Comparison of ENCODE assay signal across 8 cellular contexts in genomic region chr1:23542940-23543339, GRCh38. TPM values are rescaled to one million over a fixed set of nuclear protein-coding genes. Genes with fewer than 3 reads are reported as not detected.
DNase-seq lines count a peak whose midpoint lies in the region; ATAC-seq and TF ChIP-seq lines count a peak whose summit lies in the region.
"Not testable (repeated sequence)": the region's sequence is repeated elsewhere in the genome, so short reads cannot be mapped to it uniquely, and the experiment has no call there.

No MANE protein-coding gene starts in this region.

- not testable (repeated sequence) for H3K36me3 ChIP-seq in BLaER1 treated with 17β-estradiol and CSF1 and Interleukin-3, amounts not matched to agents 10 nM and 100 nM; GM23338 (ENCODE audit: insufficient read depth); thyroid gland

- not testable (repeated sequence) for H3K27ac Mint-ChIP-seq in GM23338
- peak overlapping the region; percentile 41 for H3K27ac Mint-ChIP-seq in progenitor cell of endocrine pancreas

- H3K79me2 ChIP-seq in GM23338 (replicated peaks; ENCODE audit: insufficient read depth), result not testable (repeated sequence)

- H3K4me1 ChIP-seq in BLaER1 treated with 17β-estradiol and CSF1 and Interleukin-3, amounts not matched to agents 10 nM and 100 nM, result peaks cover 9 to 77% (median 58%) of the 10 kb centered on the region in 10 experiments
- H3K4me1 ChIP-seq in GM23338 (ENCODE audit: insufficient read depth), result not testable (repeated sequence)
- H3K4me1 ChIP-seq in thyroid gland, result peaks cover 6 to 35% of the 10 kb centered on the region in 2 donors

- not testable (repeated sequence) for H4K20me1 ChIP-seq in BLaER1 treated with 17β-estradiol and CSF1 and Interleukin-3, amounts not matched to agents 10 nM and 100 nM; GM23338 (replicated peaks; ENCODE audit: insufficient read depth)

- H3K4me1 Mint-ChIP-seq in GM23338, result peaks cover 15% of the 10 kb centered on the region
- H3K4me1 Mint-ChIP-seq in progenitor cell of endocrine pancreas (ENCODE audit: low read depth), result peaks cover 13% of the 10 kb centered on the region

- peak overlapping the region in 7 of 11 experiments; percentile 14 to 56 (median 39); a peak in 11 of 22 replicates for H3K4me2 ChIP-seq in BLaER1 treated with 17β-estradiol and CSF1 and Interleukin-3, amounts not matched to agents 10 nM and 100 nM
- H3K4me2 ChIP-seq in GM23338, result not testable (repeated sequence)

- H3K27ac ChIP-seq in BLaER1 treated with 17β-estradiol and CSF1 and Interleukin-3, amounts not matched to agents 10 nM and 100 nM; GM23338 (ENCODE audit: low read depth): not testable (repeated sequence)
- H3K27ac ChIP-seq in thyroid gland, result peak overlapping the region; percentile 24 to 68 (median 43)

- peak overlapping the region in 3 of 11 experiments; percentile 19 to 41 (median 25); a peak in 1 of 22 replicates for H3K9ac ChIP-seq in BLaER1 treated with 17β-estradiol and CSF1 and Interleukin-3, amounts not matched to agents 10 nM and 100 nM

- TF ChIP-seq RAD21 in Ishikawa (IDR thresholded peaks at IDR 0.05; ENCODE audit: low read depth), result not testable (repeated sequence)

- 38 to 51% methylated on average over 5 of the region's 5 CpGs for whole genome bisulfite sequencing in thyroid gland, 2 donors

- H3K9me2 ChIP-seq in GM23338 (ENCODE audit: insufficient read depth), result not testable (repeated sequence)

- not testable (repeated sequence) for ATAC-seq in GM23338

- peak; percentile 43 for DNase-seq in DMS79 (lab: John Stamatoyannopoulos, UW)
- not testable (repeated sequence) for DNase-seq in GM23338 (ENCODE audit: low spot score); progenitor cell of endocrine pancreas (ENCODE audit: low spot score, unreplicated experiment)
- peak; percentile 22 for DNase-seq in kidney glomerular epithelial cell (lab: John Stamatoyannopoulos, UW)
- DNase-seq in left kidney (ENCODE audit: low read depth, low spot score), result peak; percentile 78
- DNase-seq in thyroid gland, result peak; percentile 76 to 80

- H3K9me3 ChIP-seq in BLaER1 treated with 17β-estradiol and CSF1 and Interleukin-3, amounts not matched to agents 10 nM and 100 nM (replicated peaks in 1 of 11); thyroid gland: not testable (repeated sequence)

- peaks cover 12% of the 10 kb centered on the region for H3K27me3 Mint-ChIP-seq in GM23338 (ENCODE audit: insufficient read depth, low read depth, poor library complexity)
- not testable (repeated sequence) for H3K27me3 Mint-ChIP-seq in progenitor cell of endocrine pancreas

- not testable (repeated sequence) for TF ChIP-seq POLR2A in thyroid gland (IDR thresholded peaks at IDR 0.05)

- not testable (repeated sequence) for H3K9me3 Mint-ChIP-seq in GM23338; progenitor cell of endocrine pancreas (ENCODE audit: low read depth)

- not testable (repeated sequence) for H3K36me3 Mint-ChIP-seq in GM23338 (ENCODE audit: low read depth); progenitor cell of endocrine pancreas (ENCODE audit: insufficient read depth)

- H3K4me3 ChIP-seq in BLaER1 treated with 17β-estradiol and CSF1 and Interleukin-3, amounts not matched to agents 10 nM and 100 nM; GM23338; thyroid gland (replicated peaks in 1 of 3): not testable (repeated sequence)

- not testable (repeated sequence) for H3K4me3 Mint-ChIP-seq in GM23338; progenitor cell of endocrine pancreas (ENCODE audit: low read depth)

- H2AFZ ChIP-seq in GM23338, result peak overlapping the region; percentile 38; the same call in 1 of the 2 replicates

- not testable (repeated sequence) for H3F3A ChIP-seq in GM23338 (replicated peaks; ENCODE audit: low read depth)

- H3K27me3 ChIP-seq in BLaER1 treated with 17β-estradiol and CSF1 and Interleukin-3, amounts not matched to agents 10 nM and 100 nM; GM23338 (ENCODE audit: insufficient read depth); thyroid gland: not testable (repeated sequence)

- intact Hi-C loops in thyroid gland (cut with DNase I), result not testable (repeated sequence)

- TF ChIP-seq EP300 in Ishikawa (IDR thresholded peaks at IDR 0.05; ENCODE audit: borderline replicate concordance), result 0 out of 2 replicates have a peak, but pooled peaks have one; percentile 31

- TF ChIP-seq CTCF in GM23338 (conservative IDR thresholded peaks at IDR 0.05; ENCODE audit: low read depth in 2 of 2); progenitor cell of endocrine pancreas (IDR thresholded peaks at IDR 0.05; ENCODE audit: unreplicated experiment); thyroid gland (IDR thresholded peaks at IDR 0.05): not testable (repeated sequence)

TF ChIP-seq in Ishikawa, 13 proteins besides CTCF, POLR2A, EP300 and RAD21:
- TF ChIP-seq CEBPB (IDR thresholded peaks at IDR 0.05) (peak; percentile 9; the same call in 1 of the 2 replicates), TEAD4 (IDR thresholded peaks at IDR 0.05) (peak; percentile 82), TCF12 (IDR thresholded peaks at IDR 0.05; ENCODE audit: low read depth) (peak; percentile 35; the same call in 1 of the 2 replicates), NFIC (IDR thresholded peaks at IDR 0.05) (peak; percentile 61)

RNA-seq across cellular contexts. Expression of gene E2F2, which starts 11.9 kb away (rescaled TPM):
- 2.6 and 3.4 TPM in 2 replicates for total RNA-seq in GM23338 (2014; rRNA removed; shearing (Covaris generic))
- polyA plus RNA-seq in GM23338 (2016; fragmentation: Nextera tagmentation; extraction: Ambion mirVana), result 0.78 and 1.6 TPM in 2 replicates
- total RNA-seq in progenitor cell of endocrine pancreas, result 7.8 and 9.7 TPM in 2 replicates
- total RNA-seq in thyroid gland, result under 1 TPM in 3 of 4 donors, not detected in 1; 0.10 to 0.27 (median 0.17) TPM

RNA-seq across cellular contexts. Expression of gene ID3, which starts 16.4 kb away (rescaled TPM):
- 153 and 164 TPM in 2 replicates for total RNA-seq in GM23338 (2014; rRNA removed; shearing (Covaris generic))
- polyA plus RNA-seq in GM23338 (2016; fragmentation: Nextera tagmentation; extraction: Ambion mirVana), result 330 and 345 TPM in 2 replicates
- total RNA-seq in progenitor cell of endocrine pancreas, result 420 and 434 TPM in 2 replicates
- 100 to 1,000 TPM; 279 to 388 (median 343) TPM for total RNA-seq in thyroid gland

RNA-seq across cellular contexts. Expression of gene ASAP3, which starts 59.0 kb away (rescaled TPM):
- 78.3 and 98.2 TPM in 2 replicates for total RNA-seq in GM23338 (2014; rRNA removed; shearing (Covaris generic))
- polyA plus RNA-seq in GM23338 (2016; fragmentation: Nextera tagmentation; extraction: Ambion mirVana), result 28.0 and 31.3 TPM in 2 replicates
- total RNA-seq in progenitor cell of endocrine pancreas (63.4 and 67.8 TPM in 2 replicates), thyroid gland (10 to 100 TPM; 69.3 to 75.7 (median 73.6) TPM)
